In genomic region chr7:143214789-143215679, GRCh38 we compare ENCODE assay signal across 1 cellular context.
A peak's percentile ranks its signal among the peaks of the same experiment; 100 is the strongest.
TF ChIP-seq lines count a peak whose summit lies in the region.

No MANE protein-coding gene starts in this region.

TF ChIP-seq in K562, 482 proteins besides CTCF, POLR2A, EP300 and RAD21 (continued from another document and continues in another):
- 0 out of 2 replicates have a peak, but pooled peaks have one; percentile 23 for TF ChIP-seq PML (IDR thresholded peaks at IDR 0.05; ENCODE audit: low read length)
- peak; percentile 47 for TF ChIP-seq CTCFL (IDR thresholded peaks at IDR 0.05; ENCODE audit: borderline replicate concordance, insufficient read depth, low read depth, low read length, poor library complexity, severe bottlenecking)
- peak; percentile 23 for TF ChIP-seq PRDM10 (IDR thresholded peaks at IDR 0.05; ENCODE audit: partially characterized antibody)
- TF ChIP-seq ARID2 (IDR thresholded peaks at IDR 0.05), result peak; percentile 96
- peak; percentile 34; the same call in 1 of the 2 replicates for TF ChIP-seq SP1 (CRISPR knock-in tag; IDR thresholded peaks at IDR 0.05)
- no peak for TF ChIP-seq ZNF699 (CRISPR knock-in tag; IDR thresholded peaks at IDR 0.05; ENCODE audit: insufficient replicate concordance)
- TF ChIP-seq POLR3A (IDR thresholded peaks at IDR 0.05; ENCODE audit: borderline replicate concordance, extremely low read depth, insufficient read depth, insufficient read length), result no peak
- TF ChIP-seq MNT (conservative IDR thresholded peaks at IDR 0.05), result 0 out of 4 replicates have a peak, but pooled peaks of 1 of the 2 experiments have one; percentile 22
- TF ChIP-seq SMC3 (conservative IDR thresholded peaks at IDR 0.05; ENCODE audit: insufficient read depth, low read depth, low read length), result peak; percentile 100
- TF ChIP-seq GATAD2B (IDR thresholded peaks at IDR 0.05; ENCODE audit: borderline replicate concordance), result peak; percentile 63
- peak; percentile 33 for TF ChIP-seq RBM25 (IDR thresholded peaks at IDR 0.05; ENCODE audit: low read depth, low read length, severe bottlenecking)
- no peak for TF ChIP-seq ZNF644 (tag; IDR thresholded peaks at IDR 0.05; ENCODE audit: low read depth)
- TF ChIP-seq MLLT1 (IDR thresholded peaks at IDR 0.05), result peak in 1 of 2 experiments; percentile 96; a peak in 2 of 4 replicates
- TF ChIP-seq CHAMP1 (IDR thresholded peaks at IDR 0.05), result peak; percentile 64; the same call in 1 of the 2 replicates
- peak; percentile 74; the same call in 1 of the 2 replicates for TF ChIP-seq ARID3A (IDR thresholded peaks at IDR 0.05; ENCODE audit: borderline replicate concordance, low read depth, low read length)
- no peak; a peak in 1 of 4 replicates for TF ChIP-seq ARNT (IDR thresholded peaks at IDR 0.05)
- no peak for TF ChIP-seq E2F6 (IDR thresholded peaks at IDR 0.05; ENCODE audit: borderline replicate concordance in 1 of 2, extremely low read depth in 1 of 2, insufficient read depth in 1 of 2, insufficient read length in 1 of 2, low read depth in 1 of 2, low read length in 1 of 2, poor library complexity in 1 of 2, severe bottlenecking in 1 of 2)
- TF ChIP-seq STAG1 (CRISPR knock-in tag; IDR thresholded peaks at IDR 0.05; ENCODE audit: borderline replicate concordance), result peak; percentile 62; the same call in 1 of the 2 replicates
- peak in 1 of 2 experiments; percentile 18; a peak in 1 of 4 replicates for TF ChIP-seq TEAD1 (CRISPR knock-in tag; IDR thresholded peaks at IDR 0.05)
- peak in 1 of 2 experiments; percentile 75; a peak in 1 of 3 replicates for TF ChIP-seq CBX3 (IDR thresholded peaks at IDR 0.05; ENCODE audit: borderline replicate concordance in 1 of 2, low read length in 2 of 2)
- TF ChIP-seq E2F8 (IDR thresholded peaks at IDR 0.05; ENCODE audit: low read depth, partially characterized antibody), result peak; percentile 32
- TF ChIP-seq STAT5A (IDR thresholded peaks at IDR 0.05; ENCODE audit: borderline replicate concordance, low read length), result peak; percentile 36; the same call in 1 of the 2 replicates
- peak in 1 of 2 experiments; percentile 43 for TF ChIP-seq NCOA2 (IDR thresholded peaks at IDR 0.05; ENCODE audit: partially characterized antibody in 2 of 2)
- TF ChIP-seq ID3 (CRISPR knock-in tag; IDR thresholded peaks at IDR 0.05), result no peak
- TF ChIP-seq ID3 (tag; IDR thresholded peaks at IDR 0.05), result peak; percentile 45; the same call in 1 of the 2 replicates
- TF ChIP-seq MED1 (CRISPR knock-in tag; IDR thresholded peaks at IDR 0.05; ENCODE audit: borderline replicate concordance), result no peak
- TF ChIP-seq STAT6 (CRISPR knock-in tag; IDR thresholded peaks at IDR 0.05), result 0 out of 2 replicates have a peak, but pooled peaks have one; percentile 29
- 0 out of 2 replicates have a peak, but pooled peaks have one; percentile 75 for TF ChIP-seq HEY1 (CRISPR knock-in tag; IDR thresholded peaks at IDR 0.05; ENCODE audit: borderline replicate concordance)
- 0 out of 2 replicates have a peak, but pooled peaks have one; percentile 25 for TF ChIP-seq XRCC5 (IDR thresholded peaks at IDR 0.05; ENCODE audit: low read depth, low read length)
